Comparison of ENCODE assay signal across 8 cellular contexts in the genomic region with DNA sequence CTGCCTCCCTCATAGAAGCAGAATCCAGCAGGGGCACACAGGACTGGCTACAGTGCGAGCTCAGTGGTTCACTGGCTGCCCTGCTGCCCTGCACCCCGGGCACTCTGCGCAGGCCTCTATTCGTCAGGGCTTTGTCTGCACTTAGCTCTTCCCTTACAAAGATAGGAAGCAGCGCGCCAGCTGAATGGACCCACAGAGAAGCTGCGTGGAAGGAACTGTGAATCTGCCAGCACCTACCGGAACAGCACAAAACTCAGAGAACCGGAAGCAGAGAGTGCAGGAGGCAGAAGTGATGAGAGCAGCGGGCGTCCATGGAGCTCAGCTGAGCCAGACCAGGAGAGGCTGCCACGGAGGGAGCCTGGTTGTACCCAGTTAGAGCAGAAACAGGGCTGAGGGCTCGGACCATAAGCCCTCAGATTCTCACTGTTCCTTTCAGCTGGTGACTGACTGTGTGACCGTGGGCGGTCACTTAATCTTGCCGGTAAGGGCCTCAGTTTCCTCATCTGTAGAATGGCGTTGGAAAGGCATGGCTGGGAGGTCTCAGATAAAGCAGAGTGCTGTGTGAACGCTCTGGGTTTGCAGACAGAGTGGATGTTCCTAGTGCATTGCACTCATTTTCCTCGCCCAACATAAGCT. TPM values are rescaled to one million over a fixed set of nuclear protein-coding genes. Genes with fewer than 3 reads are reported as not detected.
DNase-seq lines count a peak whose midpoint lies in the region; ATAC-seq and TF ChIP-seq lines count a peak whose summit lies in the region.

No MANE protein-coding gene starts in this region.

- CTCF ChIA-PET in Calu3 (lab: Charles Lee), result interaction anchor here (0.6 to 2.4 kb wide), 26 partner anchors 8 to 621 kb away, joined by 3 to 33 read pairs (median 4); partner anchors contain the start of gene SLC66A3

- H3K4me3 ChIP-seq in NT2/D1 (ENCODE audit: insufficient read length, low read depth), result no peak overlapping the region
- peak overlapping the region; percentile 83 for H3K4me3 ChIP-seq in coronary artery
- H3K4me3 ChIP-seq in ovary, result peak overlapping the region; percentile 41

- BruUV-seq in Calu3 (replicated peaks; lab: Mats Ljungman, UMichigan), result no TSS peak

- intact Hi-C loops in Calu3 (cut with micrococcal nuclease; ENCODE audit: unreplicated experiment), result loop anchor here (1.0 to 2.0 kb wide), 2 partner anchors 280 to 453 kb away; no protein-coding TSS in a partner anchor
- intact Hi-C loops in ovary (cut with DNase I), result loop anchor here (2.0 to 10.0 kb wide), 6 partner anchors 83 to 315 kb away; no protein-coding TSS in a partner anchor

- H3K27ac Mint-ChIP-seq in Calu3 (ENCODE audit: unreplicated experiment), result peak overlapping the region; percentile 95

- TF ChIP-seq POLR2A in ovary (IDR thresholded peaks at IDR 0.05) (no peak), GM18505 (IDR thresholded peaks at IDR 0.05; ENCODE audit: borderline replicate concordance, extremely low read depth, insufficient read depth, insufficient read length) (no peak)

- H3K4me3 Mint-ChIP-seq in Calu3 (ENCODE audit: low read depth, unreplicated experiment), result peak overlapping the region; percentile 82

- no peaks in the 10 kb centered on the region for H3K9me3 ChIP-seq in NT2/D1 (ENCODE audit: insufficient read depth, low read length)
- H3K9me3 ChIP-seq in ovary, result no peaks in the 10 kb centered on the region

- H3K27ac ChIP-seq in coronary artery (no peak overlapping the region), ovary (no peak overlapping the region)

- DNase-seq in Calu3 (no peak), NT2/D1 (ENCODE audit: low read depth, low spot score) (no peak), coronary artery (ENCODE audit: low spot score) (no peak), ovary (no peak), GM10266 (ENCODE audit: extremely low spot score) (no peak)
- no peak for DNase-seq in activated CD4-positive, alpha-beta T cell treated with anti-CD3 and anti-CD28 coated beads, Interleukin-2, amount 50 U/mL, for 4 hours
- DNase-seq in stimulated activated CD4-positive, alpha-beta T cell treated with anti-CD3 and anti-CD28 coated beads, Interleukin-15, amount 100 ng/mL, for 24 hours, result no peak

- H3K27me3 Mint-ChIP-seq in Calu3 (ENCODE audit: unreplicated experiment), result peaks cover 48% of the 10 kb centered on the region

- H3K4me1 Mint-ChIP-seq in Calu3 (ENCODE audit: low read depth, unreplicated experiment), result peaks cover 14% of the 10 kb centered on the region

- WGBS in ovary, 3 donors, result 70 to 76% (median 71%) methylated on average over 19 of the region's 19 CpGs

- peak overlapping the region; percentile 36 for H3K9ac ChIP-seq in NT2/D1 (ENCODE audit: insufficient read length, low read depth)

- TF ChIP-seq CTCF in Calu3 (IDR thresholded peaks at IDR 0.05; ENCODE audit: unreplicated experiment), result no peak
- no peak for TF ChIP-seq CTCF in coronary artery (IDR thresholded peaks at IDR 0.05)
- TF ChIP-seq CTCF in ovary (IDR thresholded peaks at IDR 0.05), result no peak
- no peak for TF ChIP-seq CTCF in GM10266 (IDR thresholded peaks at IDR 0.05; ENCODE audit: control insufficient read depth, insufficient read depth, low read depth, missing control alignments)

- H3K9me3 Mint-ChIP-seq in Calu3 (ENCODE audit: low read depth, unreplicated experiment), result no peaks in the 10 kb centered on the region

- TF ChIP-seq EP300 in ovary (IDR thresholded peaks at IDR 0.05), result no peak

- H3K27me3 ChIP-seq in NT2/D1 (ENCODE audit: insufficient read depth, insufficient read length) (no peaks in the 10 kb centered on the region), ovary (no peaks in the 10 kb centered on the region)

- H3K4me1 ChIP-seq in NT2/D1 (ENCODE audit: insufficient read depth, insufficient read length) (peaks cover 8% of the 10 kb centered on the region), ovary (ENCODE audit: insufficient read depth) (peaks cover 6% of the 10 kb centered on the region)

- peaks cover 9% of the 10 kb centered on the region for H3K36me3 Mint-ChIP-seq in Calu3 (ENCODE audit: insufficient read depth, unreplicated experiment)

- ATAC-seq in GM18505 (IDR thresholded peaks at IDR 0.05; ENCODE audit: unreplicated experiment), result no peak

- H3K36me3 ChIP-seq in NT2/D1 (ENCODE audit: insufficient read depth, insufficient read length, low read length) (no peaks in the 10 kb centered on the region), ovary (no peaks in the 10 kb centered on the region)

RNA-seq across cellular contexts. Expression of gene SLC66A3, which starts 23.1 kb away (rescaled TPM):
- total RNA-seq in Calu3 (2022) (13.5 and 15.0 TPM in 2 replicates), ovary (10 to 100 TPM; 22.9 to 76.2 (median 29.1) TPM)
- 10 to 100 TPM; 36.5 to 43.5 TPM for polyA plus RNA-seq in ovary
